In genomic region chr13:29125145-29125933, GRCh38 we compare ENCODE assay signal across 9 cellular contexts.
DNase-seq lines count a peak whose midpoint lies in the region; ATAC-seq and TF ChIP-seq lines count a peak whose summit lies in the region.
"Had no signal": no experiment of that assay in that cellular context is flagged by ENCODE, and none has a peak within 500 bp of the region (broad histone marks: within the 10 kb centered on the region; RNA-seq: fewer than 3 reads in every experiment).

No MANE protein-coding gene starts in this region.

- H3K9me3 ChIP-seq in ascending aorta = no peaks in the 10 kb centered on the region

- ATAC-seq in GM19397 (IDR thresholded peaks at IDR 0.05; ENCODE audit: unreplicated experiment) (peak; percentile 75), HG03066 (IDR thresholded peaks at IDR 0.05; ENCODE audit: low read depth, unreplicated experiment) (peak; percentile 64)

- peak overlapping the region; percentile 49 to 69 for H3K27ac ChIP-seq in ascending aorta

- DNase-seq in GM13977 (ENCODE audit: low spot score) = peak; percentile 34
- no peak for DNase-seq in ascending aorta (ENCODE audit: low spot score in 2 of 2)
- DNase-seq in lower leg skin (ENCODE audit: low spot score in 2 of 2) = no peak
- DNase-seq in germinal center (ENCODE audit: low spot score) = no peak
- no peak for DNase-seq in CD1c-positive myeloid dendritic cell (ENCODE audit: extremely low spot score)
- DNase-seq in AG20443 (ENCODE audit: low spot score) = no peak
- DNase-seq: NCI-H1048 had no signal

- no peak overlapping the region for H3K4me3 ChIP-seq in ascending aorta
- H3K4me3 ChIP-seq in lower leg skin (ENCODE audit: low read depth, poor library complexity, severe bottlenecking) = no peak overlapping the region

- peaks cover 0 to 3% of the 10 kb centered on the region in 2 donors for H3K4me1 ChIP-seq in ascending aorta

- intact Hi-C loops in ascending aorta (cut with DNase I) (loop anchor here (5.0 kb wide), 1 partner anchor 303 kb away; the partner anchor contains the start of gene MTUS2), lower leg skin (cut with DNase I; ENCODE audit: low total_unique reads) (no loop called here)

- TF ChIP-seq CTCF in GM13977 (IDR thresholded peaks at IDR 0.05; ENCODE audit: extremely low read depth, insufficient read depth, missing control alignments) (no peak), ascending aorta (IDR thresholded peaks at IDR 0.05) (no peak), lower leg skin (IDR thresholded peaks at IDR 0.05) (no peak)

- no peaks in the 10 kb centered on the region for H3K27me3 ChIP-seq in ascending aorta

- in situ Hi-C loops in GM13977 (cut with MboI; ENCODE audit: low pct_unique_long_range_greater_than_20kb, low sequenced_read_pairs, unreplicated experiment) = no loop called here

- no peak for TF ChIP-seq POLR2A in lower leg skin (IDR thresholded peaks at IDR 0.05)

- no peaks in the 10 kb centered on the region for H3K36me3 ChIP-seq in ascending aorta

- WGBS in lower leg skin, 2 donors = 18 to 25% methylated on average over 5 of the region's 5 CpGs
